In the genomic region with DNA sequence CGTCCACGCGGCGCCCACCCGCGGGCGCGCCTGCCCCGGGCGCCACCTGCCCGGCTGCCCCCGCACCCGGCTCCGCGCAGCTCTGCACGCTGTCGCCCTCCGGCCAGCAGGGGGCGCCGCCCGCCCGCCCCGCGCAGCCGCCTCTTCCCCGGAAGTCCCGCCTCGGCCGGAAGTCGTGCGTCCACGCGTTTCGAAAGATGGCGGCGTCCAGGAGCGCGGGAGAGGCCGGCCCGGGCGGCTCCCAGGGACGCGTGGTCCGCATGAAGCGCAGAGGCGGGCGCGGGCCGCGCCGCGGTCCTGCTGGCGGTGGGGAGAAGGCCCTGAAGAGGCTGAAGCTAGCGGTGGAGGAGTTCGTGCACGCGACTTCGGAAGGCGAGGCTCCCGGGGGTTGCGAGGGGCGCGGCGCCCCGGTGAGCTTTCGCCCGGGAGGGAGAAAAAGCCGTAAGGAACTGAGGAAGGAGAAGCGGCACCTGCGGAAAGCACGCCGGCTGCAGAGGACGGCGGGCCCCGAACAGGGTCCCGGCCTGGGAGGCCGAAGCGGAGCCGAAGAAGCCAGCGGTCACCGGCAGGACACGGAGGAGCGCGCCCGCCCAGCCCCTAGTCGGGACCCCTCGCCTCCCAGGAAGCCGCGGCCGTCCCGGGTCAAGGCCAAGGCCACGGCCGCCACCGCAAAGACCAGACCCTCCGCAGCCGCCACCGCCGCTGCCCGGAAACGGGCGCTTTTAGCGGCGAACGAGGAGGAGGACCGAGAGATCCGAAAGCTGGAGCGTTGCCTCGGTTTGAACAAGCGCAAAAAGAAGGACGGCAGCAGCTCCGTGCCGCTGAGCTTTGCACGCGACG, we compare ENCODE assay signal across 1 cellular context.
TF ChIP-seq lines count a peak whose summit lies in the region.

A gene with protein sequence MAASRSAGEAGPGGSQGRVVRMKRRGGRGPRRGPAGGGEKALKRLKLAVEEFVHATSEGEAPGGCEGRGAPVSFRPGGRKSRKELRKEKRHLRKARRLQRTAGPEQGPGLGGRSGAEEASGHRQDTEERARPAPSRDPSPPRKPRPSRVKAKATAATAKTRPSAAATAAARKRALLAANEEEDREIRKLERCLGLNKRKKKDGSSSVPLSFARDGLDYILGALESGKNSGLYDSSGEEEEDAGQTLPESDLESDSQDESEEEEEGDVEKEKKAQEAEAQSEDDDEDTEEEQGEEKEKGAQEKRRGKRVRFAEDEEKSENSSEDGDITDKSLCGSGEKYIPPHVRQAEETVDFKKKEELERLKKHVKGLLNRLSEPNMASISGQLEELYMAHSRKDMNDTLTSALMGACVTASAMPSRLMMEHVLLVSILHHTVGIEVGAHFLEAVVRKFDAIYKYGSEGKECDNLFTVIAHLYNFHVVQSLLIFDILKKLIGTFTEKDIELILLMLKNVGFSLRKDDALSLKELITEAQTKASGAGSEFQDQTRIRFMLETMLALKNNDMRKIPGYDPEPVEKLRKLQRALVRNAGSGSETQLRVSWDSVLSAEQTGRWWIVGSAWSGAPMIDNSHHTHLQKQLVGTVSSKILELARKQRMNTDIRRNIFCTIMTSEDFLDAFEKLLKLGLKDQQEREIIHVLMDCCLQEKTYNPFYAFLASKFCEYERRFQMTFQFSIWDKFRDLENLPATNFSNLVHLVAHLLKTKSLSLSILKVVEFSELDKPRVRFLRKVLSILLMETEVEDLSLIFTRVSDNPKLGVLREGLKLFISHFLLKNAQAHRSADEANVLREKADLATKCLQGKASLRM (plus strand): TSS at position 172 of the 840 bp plus-strand sequence. CDS start 26 bp downstream, at position 198.

TF ChIP-seq in HepG2, 621 proteins besides CTCF, POLR2A, EP300 and RAD21 (continued from another document and continues in another):
- TF ChIP-seq, protein P1, sequence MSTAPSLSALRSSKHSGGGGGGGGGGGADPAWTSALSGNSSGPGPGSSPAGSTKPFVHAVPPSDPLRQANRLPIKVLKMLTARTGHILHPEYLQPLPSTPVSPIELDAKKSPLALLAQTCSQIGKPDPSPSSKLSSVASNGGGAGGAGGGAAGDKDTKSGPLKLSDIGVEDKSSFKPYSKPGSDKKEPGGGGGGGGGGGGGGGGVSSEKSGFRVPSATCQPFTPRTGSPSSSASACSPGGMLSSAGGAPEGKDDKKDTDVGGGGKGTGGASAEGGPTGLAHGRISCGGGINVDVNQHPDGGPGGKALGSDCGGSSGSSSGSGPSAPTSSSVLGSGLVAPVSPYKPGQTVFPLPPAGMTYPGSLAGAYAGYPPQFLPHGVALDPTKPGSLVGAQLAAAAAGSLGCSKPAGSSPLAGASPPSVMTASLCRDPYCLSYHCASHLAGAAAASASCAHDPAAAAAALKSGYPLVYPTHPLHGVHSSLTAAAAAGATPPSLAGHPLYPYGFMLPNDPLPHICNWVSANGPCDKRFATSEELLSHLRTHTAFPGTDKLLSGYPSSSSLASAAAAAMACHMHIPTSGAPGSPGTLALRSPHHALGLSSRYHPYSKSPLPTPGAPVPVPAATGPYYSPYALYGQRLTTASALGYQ (CRISPR knock-in tag; IDR thresholded peaks at IDR 0.05) = peak; percentile 47; the same call in 1 of the 2 replicates
- TF ChIP-seq ZNF234 (CRISPR knock-in tag; conservative IDR thresholded peaks at IDR 0.05) (no peak), KDM4B (CRISPR knock-in tag; IDR thresholded peaks at IDR 0.05) (no peak; the same call in 1 of the 2 replicates), ZSCAN29 (CRISPR knock-in tag; conservative IDR thresholded peaks at IDR 0.05) (0 out of 2 replicates have a peak, but pooled peaks have one; percentile 45), ATM (IDR thresholded peaks at IDR 0.05; ENCODE audit: borderline replicate concordance) (no peak), ATRX (CRISPR knock-in tag; IDR thresholded peaks at IDR 0.05; ENCODE audit: borderline replicate concordance) (no peak), CEBPB (IDR thresholded peaks at IDR 0.05; ENCODE audit: borderline replicate concordance, low read depth, low read length) (no peak), ZNF367 (CRISPR knock-in tag; IDR thresholded peaks at IDR 0.05; ENCODE audit: borderline replicate concordance) (peak; percentile 33; the same call in 1 of the 2 replicates), ATAD3A (CRISPR knock-in tag; IDR thresholded peaks at IDR 0.05) (no peak), ZNF792 (CRISPR knock-in tag; IDR thresholded peaks at IDR 0.05) (no peak), ZBTB21 (CRISPR knock-in tag; IDR thresholded peaks at IDR 0.05) (0 out of 2 replicates have a peak, but pooled peaks have one; percentile 1), SP2 (CRISPR knock-in tag; IDR thresholded peaks at IDR 0.05) (peak; percentile 93), KAT7 (CRISPR knock-in tag; IDR thresholded peaks at IDR 0.05; ENCODE audit: borderline replicate concordance) (peak; percentile 89; the same call in 1 of the 2 replicates), ZNF34 (CRISPR knock-in tag; IDR thresholded peaks at IDR 0.05; ENCODE audit: borderline replicate concordance) (peak; percentile 76; the same call in 1 of the 2 replicates), ZNF382 (CRISPR knock-in tag; IDR thresholded peaks at IDR 0.05; ENCODE audit: borderline replicate concordance) (no peak), ZNF124 (CRISPR knock-in tag; IDR thresholded peaks at IDR 0.05) (no peak), NFATC3 (CRISPR knock-in tag; IDR thresholded peaks at IDR 0.05) (no peak), ZNF160 (CRISPR knock-in tag; IDR thresholded peaks at IDR 0.05) (peak; percentile 80; the same call in 1 of the 2 replicates), POLR2AphosphoS5 (IDR thresholded peaks at IDR 0.05; ENCODE audit: low read depth, low read length) (peak; percentile 76), RFXANK (CRISPR knock-in tag; IDR thresholded peaks at IDR 0.05) (no peak), RFXAP (CRISPR knock-in tag; IDR thresholded peaks at IDR 0.05; ENCODE audit: borderline replicate concordance) (peak; percentile 57; the same call in 1 of the 2 replicates), ZNF724P (CRISPR knock-in tag; IDR thresholded peaks at IDR 0.05; ENCODE audit: borderline replicate concordance) (peak; percentile 94; the same call in 1 of the 2 replicates), ZNF543 (CRISPR knock-in tag; IDR thresholded peaks at IDR 0.05) (peak; percentile 80; the same call in 1 of the 2 replicates), PHF21A (CRISPR knock-in tag; IDR thresholded peaks at IDR 0.05) (peak; percentile 45; the same call in 1 of the 2 replicates), BHLHE40 (IDR thresholded peaks at IDR 0.05; ENCODE audit: low read length) (peak; percentile 42; the same call in 1 of the 2 replicates), SNAI1 (CRISPR knock-in tag; IDR thresholded peaks at IDR 0.05; ENCODE audit: borderline replicate concordance) (no peak), HHEX (CRISPR knock-in tag; IDR thresholded peaks at IDR 0.05) (no peak), ZNF598 (CRISPR knock-in tag; IDR thresholded peaks at IDR 0.05; ENCODE audit: borderline replicate concordance) (no peak), ZNF781 (CRISPR knock-in tag; IDR thresholded peaks at IDR 0.05; ENCODE audit: borderline replicate concordance, not compliant biosample characterization) (no peak), FOXO1 (CRISPR knock-in tag; IDR thresholded peaks at IDR 0.05) (peak; percentile 22; the same call in 1 of the 2 replicates), CCDC6 (CRISPR knock-in tag; IDR thresholded peaks at IDR 0.05) (peak; percentile 79), ZNF878 (CRISPR knock-in tag; IDR thresholded peaks at IDR 0.05) (0 out of 2 replicates have a peak, but pooled peaks have one; percentile 47), ZNF17 (CRISPR knock-in tag; IDR thresholded peaks at IDR 0.05) (no peak), KLF6 (CRISPR knock-in tag; IDR thresholded peaks at IDR 0.05) (peak; percentile 89), ZC3H4 (CRISPR knock-in tag; IDR thresholded peaks at IDR 0.05; ENCODE audit: borderline replicate concordance) (no peak)
- TF ChIP-seq, protein P2, sequence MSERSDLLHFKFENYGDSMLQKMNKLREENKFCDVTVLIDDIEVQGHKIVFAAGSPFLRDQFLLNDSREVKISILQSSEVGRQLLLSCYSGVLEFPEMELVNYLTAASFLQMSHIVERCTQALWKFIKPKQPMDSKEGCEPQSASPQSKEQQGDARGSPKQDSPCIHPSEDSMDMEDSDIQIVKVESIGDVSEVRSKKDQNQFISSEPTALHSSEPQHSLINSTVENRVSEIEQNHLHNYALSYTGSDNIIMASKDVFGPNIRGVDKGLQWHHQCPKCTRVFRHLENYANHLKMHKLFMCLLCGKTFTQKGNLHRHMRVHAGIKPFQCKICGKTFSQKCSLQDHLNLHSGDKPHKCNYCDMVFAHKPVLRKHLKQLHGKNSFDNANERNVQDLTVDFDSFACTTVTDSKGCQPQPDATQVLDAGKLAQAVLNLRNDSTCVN (CRISPR knock-in tag; IDR thresholded peaks at IDR 0.05; ENCODE audit: borderline replicate concordance) = no peak
- TF ChIP-seq, protein P3, sequence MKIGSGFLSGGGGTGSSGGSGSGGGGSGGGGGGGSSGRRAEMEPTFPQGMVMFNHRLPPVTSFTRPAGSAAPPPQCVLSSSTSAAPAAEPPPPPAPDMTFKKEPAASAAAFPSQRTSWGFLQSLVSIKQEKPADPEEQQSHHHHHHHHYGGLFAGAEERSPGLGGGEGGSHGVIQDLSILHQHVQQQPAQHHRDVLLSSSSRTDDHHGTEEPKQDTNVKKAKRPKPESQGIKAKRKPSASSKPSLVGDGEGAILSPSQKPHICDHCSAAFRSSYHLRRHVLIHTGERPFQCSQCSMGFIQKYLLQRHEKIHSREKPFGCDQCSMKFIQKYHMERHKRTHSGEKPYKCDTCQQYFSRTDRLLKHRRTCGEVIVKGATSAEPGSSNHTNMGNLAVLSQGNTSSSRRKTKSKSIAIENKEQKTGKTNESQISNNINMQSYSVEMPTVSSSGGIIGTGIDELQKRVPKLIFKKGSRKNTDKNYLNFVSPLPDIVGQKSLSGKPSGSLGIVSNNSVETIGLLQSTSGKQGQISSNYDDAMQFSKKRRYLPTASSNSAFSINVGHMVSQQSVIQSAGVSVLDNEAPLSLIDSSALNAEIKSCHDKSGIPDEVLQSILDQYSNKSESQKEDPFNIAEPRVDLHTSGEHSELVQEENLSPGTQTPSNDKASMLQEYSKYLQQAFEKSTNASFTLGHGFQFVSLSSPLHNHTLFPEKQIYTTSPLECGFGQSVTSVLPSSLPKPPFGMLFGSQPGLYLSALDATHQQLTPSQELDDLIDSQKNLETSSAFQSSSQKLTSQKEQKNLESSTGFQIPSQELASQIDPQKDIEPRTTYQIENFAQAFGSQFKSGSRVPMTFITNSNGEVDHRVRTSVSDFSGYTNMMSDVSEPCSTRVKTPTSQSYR (CRISPR knock-in tag; IDR thresholded peaks at IDR 0.05; ENCODE audit: borderline replicate concordance) = no peak
- TF ChIP-seq, protein P4, sequence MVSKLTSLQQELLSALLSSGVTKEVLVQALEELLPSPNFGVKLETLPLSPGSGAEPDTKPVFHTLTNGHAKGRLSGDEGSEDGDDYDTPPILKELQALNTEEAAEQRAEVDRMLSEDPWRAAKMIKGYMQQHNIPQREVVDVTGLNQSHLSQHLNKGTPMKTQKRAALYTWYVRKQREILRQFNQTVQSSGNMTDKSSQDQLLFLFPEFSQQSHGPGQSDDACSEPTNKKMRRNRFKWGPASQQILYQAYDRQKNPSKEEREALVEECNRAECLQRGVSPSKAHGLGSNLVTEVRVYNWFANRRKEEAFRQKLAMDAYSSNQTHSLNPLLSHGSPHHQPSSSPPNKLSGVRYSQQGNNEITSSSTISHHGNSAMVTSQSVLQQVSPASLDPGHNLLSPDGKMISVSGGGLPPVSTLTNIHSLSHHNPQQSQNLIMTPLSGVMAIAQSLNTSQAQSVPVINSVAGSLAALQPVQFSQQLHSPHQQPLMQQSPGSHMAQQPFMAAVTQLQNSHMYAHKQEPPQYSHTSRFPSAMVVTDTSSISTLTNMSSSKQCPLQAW (CRISPR knock-in tag; IDR thresholded peaks at IDR 0.05) = peak; percentile 45; the same call in 1 of the 2 replicates
- TF ChIP-seq, protein P5, sequence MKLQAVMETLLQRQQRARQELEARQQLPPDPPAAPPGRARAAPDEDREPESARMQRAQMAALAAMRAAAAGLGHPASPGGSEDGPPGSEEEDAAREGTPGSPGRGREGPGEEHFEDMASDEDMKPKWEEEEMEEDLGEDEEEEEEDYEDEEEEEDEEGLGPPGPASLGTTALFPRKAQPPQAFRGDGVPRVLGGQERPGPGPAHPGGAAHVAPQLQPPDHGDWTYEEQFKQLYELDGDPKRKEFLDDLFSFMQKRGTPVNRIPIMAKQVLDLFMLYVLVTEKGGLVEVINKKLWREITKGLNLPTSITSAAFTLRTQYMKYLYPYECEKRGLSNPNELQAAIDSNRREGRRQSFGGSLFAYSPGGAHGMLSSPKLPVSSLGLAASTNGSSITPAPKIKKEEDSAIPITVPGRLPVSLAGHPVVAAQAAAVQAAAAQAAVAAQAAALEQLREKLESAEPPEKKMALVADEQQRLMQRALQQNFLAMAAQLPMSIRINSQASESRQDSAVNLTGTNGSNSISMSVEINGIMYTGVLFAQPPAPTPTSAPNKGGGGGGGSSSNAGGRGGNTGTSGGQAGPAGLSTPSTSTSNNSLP (IDR thresholded peaks at IDR 0.05; ENCODE audit: low read depth, low read length) = no peak
- TF ChIP-seq, protein P6, sequence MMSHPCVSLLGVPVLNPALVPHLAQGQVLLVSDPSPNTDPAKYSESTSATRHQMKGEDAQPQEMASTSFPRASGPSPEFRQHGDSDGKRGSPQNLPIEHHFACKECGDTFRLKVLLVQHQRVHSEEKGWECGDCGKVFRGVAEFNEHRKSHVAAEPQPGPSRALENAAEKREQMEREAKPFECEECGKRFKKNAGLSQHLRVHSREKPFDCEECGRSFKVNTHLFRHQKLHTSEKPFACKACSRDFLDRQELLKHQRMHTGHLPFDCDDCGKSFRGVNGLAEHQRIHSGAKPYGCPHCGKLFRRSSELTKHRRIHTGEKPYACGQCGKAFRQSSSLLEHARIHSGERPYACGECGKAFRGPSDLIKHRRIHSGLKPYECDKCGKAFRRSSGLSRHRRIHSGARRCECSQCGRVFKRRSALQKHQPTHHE (CRISPR knock-in tag; IDR thresholded peaks at IDR 0.05; ENCODE audit: borderline replicate concordance) = no peak
- TF ChIP-seq, protein P7, sequence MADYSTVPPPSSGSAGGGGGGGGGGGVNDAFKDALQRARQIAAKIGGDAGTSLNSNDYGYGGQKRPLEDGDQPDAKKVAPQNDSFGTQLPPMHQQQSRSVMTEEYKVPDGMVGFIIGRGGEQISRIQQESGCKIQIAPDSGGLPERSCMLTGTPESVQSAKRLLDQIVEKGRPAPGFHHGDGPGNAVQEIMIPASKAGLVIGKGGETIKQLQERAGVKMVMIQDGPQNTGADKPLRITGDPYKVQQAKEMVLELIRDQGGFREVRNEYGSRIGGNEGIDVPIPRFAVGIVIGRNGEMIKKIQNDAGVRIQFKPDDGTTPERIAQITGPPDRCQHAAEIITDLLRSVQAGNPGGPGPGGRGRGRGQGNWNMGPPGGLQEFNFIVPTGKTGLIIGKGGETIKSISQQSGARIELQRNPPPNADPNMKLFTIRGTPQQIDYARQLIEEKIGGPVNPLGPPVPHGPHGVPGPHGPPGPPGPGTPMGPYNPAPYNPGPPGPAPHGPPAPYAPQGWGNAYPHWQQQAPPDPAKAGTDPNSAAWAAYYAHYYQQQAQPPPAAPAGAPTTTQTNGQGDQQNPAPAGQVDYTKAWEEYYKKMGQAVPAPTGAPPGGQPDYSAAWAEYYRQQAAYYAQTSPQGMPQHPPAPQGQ (CRISPR knock-in tag; IDR thresholded peaks at IDR 0.05; ENCODE audit: borderline replicate concordance) = no peak
- TF ChIP-seq, protein P8, sequence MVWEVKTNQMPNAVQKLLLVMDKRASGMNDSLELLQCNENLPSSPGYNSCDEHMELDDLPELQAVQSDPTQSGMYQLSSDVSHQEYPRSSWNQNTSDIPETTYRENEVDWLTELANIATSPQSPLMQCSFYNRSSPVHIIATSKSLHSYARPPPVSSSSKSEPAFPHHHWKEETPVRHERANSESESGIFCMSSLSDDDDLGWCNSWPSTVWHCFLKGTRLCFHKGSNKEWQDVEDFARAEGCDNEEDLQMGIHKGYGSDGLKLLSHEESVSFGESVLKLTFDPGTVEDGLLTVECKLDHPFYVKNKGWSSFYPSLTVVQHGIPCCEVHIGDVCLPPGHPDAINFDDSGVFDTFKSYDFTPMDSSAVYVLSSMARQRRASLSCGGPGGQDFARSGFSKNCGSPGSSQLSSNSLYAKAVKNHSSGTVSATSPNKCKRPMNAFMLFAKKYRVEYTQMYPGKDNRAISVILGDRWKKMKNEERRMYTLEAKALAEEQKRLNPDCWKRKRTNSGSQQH (CRISPR knock-in tag; IDR thresholded peaks at IDR 0.05; ENCODE audit: low read depth) = no peak; the same call in 1 of the 2 replicates
